In the genomic region with DNA sequence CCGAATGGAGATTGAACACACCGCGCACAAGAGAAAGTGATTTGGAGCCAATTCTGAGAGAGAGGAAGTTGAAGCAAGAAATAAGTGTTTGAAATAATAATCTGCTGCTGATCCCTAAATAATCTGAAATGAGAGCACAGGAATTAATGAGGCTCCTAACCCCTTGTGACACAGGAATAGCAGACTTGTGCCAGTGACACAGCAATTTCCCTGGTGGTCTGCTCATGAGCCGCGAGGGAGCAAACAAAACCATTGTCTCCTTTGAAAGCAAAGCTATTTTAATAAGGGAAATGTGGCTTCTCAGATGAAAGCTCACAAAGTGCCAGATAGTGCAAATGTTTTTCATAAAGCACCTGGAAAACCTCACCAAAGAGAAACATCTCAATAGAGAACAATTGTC, we compare ENCODE assay signal across 25 cellular contexts.
"Had no signal": no experiment of that assay in that cellular context is flagged by ENCODE, and none has a peak within 500 bp of the region (broad histone marks: within the 10 kb centered on the region; RNA-seq: fewer than 3 reads in every experiment).

No MANE protein-coding gene starts in this region.

- DNase-seq: activated CD4-positive, alpha-beta T cell treated with anti-CD3 and anti-CD28 coated beads for 36 hours; activated CD4-positive, alpha-beta T cell treated with anti-CD3 and anti-CD28 coated beads, Interleukin-2, amount 50 U/mL, for 4 hours; activated CD8-positive, alpha-beta memory T cell treated with anti-CD3 and anti-CD28 coated beads for 24 hours; activated CD8-positive, alpha-beta memory T cell treated with anti-CD3 and anti-CD28 coated beads, Interleukin-2, amount 50 U/mL, for 4 hours; activated T-cell treated with anti-CD3 and anti-CD28 coated beads, Interleukin-2, amount 50 U/mL, for 24 hours; adrenal gland; cerebellar nuclear complex; effector CD4-positive, alpha-beta T cell; erythroblast; foreskin fibroblast; heart right ventricle; kidney; lower lobe of right lung; natural killer cell; nucleus accumbens; right lobe of liver; small intestine; stimulated activated CD4-positive, alpha-beta T cell treated with anti-CD3 and anti-CD28 coated beads, Interleukin-2, amount 100 ng/mL, for 48 hours; stimulated activated CD8-positive, alpha-beta memory T cell treated with anti-CD3 and anti-CD28 coated beads, Interleukin-4, amount 100 ng/mL, for 48 hours; stimulated activated naive B cell treated with anti-CD40 and anti-IgM and Interleukin-4, amounts not matched to agents 10 μg/mL and 1 μg/mL and 100 μg/mL, for 72 hours; T-helper 9 cell; transverse colon had no signal

- H3K9me3 ChIP-seq: adrenal gland, lower lobe of right lung, right lobe of liver, transverse colon had no signal

- ATAC-seq: activated CD4-positive, alpha-beta T cell treated with anti-CD3 and anti-CD28 coated beads for 36 hours; activated naive CD4-positive, alpha-beta T cell treated with anti-CD3 and anti-CD28 coated beads, Interleukin-2, amount 50 U/mL, for 72 hours; activated T-helper 17 cell treated with anti-CD3 and anti-CD28 coated beads, Interleukin-2, amount 50 U/mL, for 72 hours; heart right ventricle; left lobe of liver; lower lobe of right lung; natural killer cell; right lobe of liver; stimulated activated naive B cell treated with anti-CD40 and anti-IgM and Interleukin-4, amounts not matched to agents 10 μg/mL and 1 μg/mL and 100 μg/mL, for 72 hours had no signal

- H3K27me3 ChIP-seq: adrenal gland, right lobe of liver, transverse colon had no signal

- H3K4me1 ChIP-seq: adrenal gland, heart right ventricle, lower lobe of right lung, right lobe of liver, transverse colon had no signal

- H3K27ac ChIP-seq: adrenal gland, heart right ventricle, lower lobe of right lung, right lobe of liver, transverse colon had no signal

- H3K36me3 ChIP-seq: adrenal gland, heart right ventricle, lower lobe of right lung, right lobe of liver, transverse colon had no signal

- H3K4me3 ChIP-seq: adrenal gland, heart right ventricle, lower lobe of right lung, right lobe of liver, transverse colon had no signal
